ENCODE assay signal across 1 cellular context in the genomic region with DNA sequence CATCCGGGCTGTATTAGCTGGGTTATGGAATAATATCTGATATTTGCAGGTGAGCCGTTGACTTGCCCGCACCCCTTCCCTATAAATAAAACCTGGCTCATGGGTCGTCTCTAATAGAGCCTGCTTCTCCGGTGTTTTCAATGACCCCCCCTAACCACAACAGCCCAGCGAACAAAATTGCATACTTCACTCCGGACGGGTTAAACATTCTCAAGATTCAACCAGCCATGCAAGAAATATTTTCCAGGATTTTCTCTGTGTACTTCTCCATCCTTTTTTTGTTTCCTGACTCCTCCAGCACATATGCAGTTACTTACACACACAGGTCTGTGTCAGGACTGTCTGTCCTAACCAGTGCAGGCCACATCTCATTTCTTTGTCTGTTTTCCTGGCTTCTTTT.
TF ChIP-seq lines count a peak whose summit lies in the region.

No MANE protein-coding gene starts in this region.

TF ChIP-seq in GM23338, 12 proteins besides CTCF, POLR2A, EP300 and RAD21:
- TF ChIP-seq, protein P1, sequence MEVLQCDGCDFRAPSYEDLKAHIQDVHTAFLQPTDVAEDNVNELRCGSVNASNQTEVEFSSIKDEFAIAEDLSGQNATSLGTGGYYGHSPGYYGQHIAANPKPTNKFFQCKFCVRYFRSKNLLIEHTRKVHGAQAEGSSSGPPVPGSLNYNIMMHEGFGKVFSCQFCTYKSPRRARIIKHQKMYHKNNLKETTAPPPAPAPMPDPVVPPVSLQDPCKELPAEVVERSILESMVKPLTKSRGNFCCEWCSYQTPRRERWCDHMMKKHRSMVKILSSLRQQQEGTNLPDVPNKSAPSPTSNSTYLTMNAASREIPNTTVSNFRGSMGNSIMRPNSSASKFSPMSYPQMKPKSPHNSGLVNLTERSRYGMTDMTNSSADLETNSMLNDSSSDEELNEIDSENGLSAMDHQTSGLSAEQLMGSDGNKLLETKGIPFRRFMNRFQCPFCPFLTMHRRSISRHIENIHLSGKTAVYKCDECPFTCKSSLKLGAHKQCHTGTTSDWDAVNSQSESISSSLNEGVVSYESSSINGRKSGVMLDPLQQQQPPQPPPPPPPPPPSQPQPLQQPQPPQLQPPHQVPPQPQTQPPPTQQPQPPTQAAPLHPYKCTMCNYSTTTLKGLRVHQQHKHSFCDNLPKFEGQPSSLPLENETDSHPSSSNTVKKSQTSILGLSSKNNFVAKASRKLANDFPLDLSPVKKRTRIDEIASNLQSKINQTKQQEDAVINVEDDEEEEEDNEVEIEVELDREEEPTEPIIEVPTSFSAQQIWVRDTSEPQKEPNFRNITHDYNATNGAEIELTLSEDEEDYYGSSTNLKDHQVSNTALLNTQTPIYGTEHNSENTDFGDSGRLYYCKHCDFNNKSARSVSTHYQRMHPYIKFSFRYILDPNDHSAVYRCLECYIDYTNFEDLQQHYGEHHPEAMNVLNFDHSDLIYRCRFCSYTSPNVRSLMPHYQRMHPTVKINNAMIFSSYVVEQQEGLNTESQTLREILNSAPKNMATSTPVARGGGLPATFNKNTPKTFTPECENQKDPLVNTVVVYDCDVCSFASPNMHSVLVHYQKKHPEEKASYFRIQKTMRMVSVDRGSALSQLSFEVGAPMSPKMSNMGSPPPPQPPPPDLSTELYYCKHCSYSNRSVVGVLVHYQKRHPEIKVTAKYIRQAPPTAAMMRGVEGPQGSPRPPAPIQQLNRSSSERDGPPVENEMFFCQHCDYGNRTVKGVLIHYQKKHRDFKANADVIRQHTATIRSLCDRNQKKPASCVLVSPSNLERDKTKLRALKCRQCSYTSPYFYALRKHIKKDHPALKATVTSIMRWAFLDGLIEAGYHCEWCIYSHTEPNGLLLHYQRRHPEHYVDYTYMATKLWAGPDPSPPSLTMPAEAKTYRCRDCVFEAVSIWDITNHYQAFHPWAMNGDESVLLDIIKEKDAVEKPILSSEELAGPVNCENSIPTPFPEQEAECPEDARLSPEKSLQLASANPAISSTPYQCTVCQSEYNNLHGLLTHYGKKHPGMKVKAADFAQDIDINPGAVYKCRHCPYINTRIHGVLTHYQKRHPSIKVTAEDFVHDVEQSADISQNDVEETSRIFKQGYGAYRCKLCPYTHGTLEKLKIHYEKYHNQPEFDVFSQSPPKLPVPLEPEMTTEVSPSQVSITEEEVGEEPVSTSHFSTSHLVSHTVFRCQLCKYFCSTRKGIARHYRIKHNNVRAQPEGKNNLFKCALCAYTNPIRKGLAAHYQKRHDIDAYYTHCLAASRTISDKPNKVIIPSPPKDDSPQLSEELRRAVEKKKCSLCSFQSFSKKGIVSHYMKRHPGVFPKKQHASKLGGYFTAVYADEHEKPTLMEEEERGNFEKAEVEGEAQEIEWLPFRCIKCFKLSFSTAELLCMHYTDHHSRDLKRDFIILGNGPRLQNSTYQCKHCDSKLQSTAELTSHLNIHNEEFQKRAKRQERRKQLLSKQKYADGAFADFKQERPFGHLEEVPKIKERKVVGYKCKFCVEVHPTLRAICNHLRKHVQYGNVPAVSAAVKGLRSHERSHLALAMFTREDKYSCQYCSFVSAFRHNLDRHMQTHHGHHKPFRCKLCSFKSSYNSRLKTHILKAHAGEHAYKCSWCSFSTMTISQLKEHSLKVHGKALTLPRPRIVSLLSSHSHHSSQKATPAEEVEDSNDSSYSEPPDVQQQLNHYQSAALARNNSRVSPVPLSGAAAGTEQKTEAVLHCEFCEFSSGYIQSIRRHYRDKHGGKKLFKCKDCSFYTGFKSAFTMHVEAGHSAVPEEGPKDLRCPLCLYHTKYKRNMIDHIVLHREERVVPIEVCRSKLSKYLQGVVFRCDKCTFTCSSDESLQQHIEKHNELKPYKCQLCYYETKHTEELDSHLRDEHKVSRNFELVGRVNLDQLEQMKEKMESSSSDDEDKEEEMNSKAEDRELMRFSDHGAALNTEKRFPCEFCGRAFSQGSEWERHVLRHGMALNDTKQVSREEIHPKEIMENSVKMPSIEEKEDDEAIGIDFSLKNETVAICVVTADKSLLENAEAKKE (CRISPR knock-in tag; IDR thresholded peaks at IDR 0.05): no peak
- no peak for TF ChIP-seq EZH2 (IDR thresholded peaks at IDR 0.05; ENCODE audit: low read depth, unreplicated experiment)
- no peak for TF ChIP-seq JUNB (IDR thresholded peaks at IDR 0.05; ENCODE audit: unreplicated experiment)
- TF ChIP-seq, protein P2, sequence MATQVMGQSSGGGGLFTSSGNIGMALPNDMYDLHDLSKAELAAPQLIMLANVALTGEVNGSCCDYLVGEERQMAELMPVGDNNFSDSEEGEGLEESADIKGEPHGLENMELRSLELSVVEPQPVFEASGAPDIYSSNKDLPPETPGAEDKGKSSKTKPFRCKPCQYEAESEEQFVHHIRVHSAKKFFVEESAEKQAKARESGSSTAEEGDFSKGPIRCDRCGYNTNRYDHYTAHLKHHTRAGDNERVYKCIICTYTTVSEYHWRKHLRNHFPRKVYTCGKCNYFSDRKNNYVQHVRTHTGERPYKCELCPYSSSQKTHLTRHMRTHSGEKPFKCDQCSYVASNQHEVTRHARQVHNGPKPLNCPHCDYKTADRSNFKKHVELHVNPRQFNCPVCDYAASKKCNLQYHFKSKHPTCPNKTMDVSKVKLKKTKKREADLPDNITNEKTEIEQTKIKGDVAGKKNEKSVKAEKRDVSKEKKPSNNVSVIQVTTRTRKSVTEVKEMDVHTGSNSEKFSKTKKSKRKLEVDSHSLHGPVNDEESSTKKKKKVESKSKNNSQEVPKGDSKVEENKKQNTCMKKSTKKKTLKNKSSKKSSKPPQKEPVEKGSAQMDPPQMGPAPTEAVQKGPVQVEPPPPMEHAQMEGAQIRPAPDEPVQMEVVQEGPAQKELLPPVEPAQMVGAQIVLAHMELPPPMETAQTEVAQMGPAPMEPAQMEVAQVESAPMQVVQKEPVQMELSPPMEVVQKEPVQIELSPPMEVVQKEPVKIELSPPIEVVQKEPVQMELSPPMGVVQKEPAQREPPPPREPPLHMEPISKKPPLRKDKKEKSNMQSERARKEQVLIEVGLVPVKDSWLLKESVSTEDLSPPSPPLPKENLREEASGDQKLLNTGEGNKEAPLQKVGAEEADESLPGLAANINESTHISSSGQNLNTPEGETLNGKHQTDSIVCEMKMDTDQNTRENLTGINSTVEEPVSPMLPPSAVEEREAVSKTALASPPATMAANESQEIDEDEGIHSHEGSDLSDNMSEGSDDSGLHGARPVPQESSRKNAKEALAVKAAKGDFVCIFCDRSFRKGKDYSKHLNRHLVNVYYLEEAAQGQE (IDR thresholded peaks at IDR 0.05; ENCODE audit: unreplicated experiment): no peak
- TF ChIP-seq EZH2phosphoT487 (IDR thresholded peaks at IDR 0.05; ENCODE audit: unreplicated experiment): no peak
- no peak for TF ChIP-seq STAT1 (IDR thresholded peaks at IDR 0.05; ENCODE audit: unreplicated experiment)
- no peak for TF ChIP-seq ZNF331 (CRISPR knock-in tag; IDR thresholded peaks at IDR 0.05; ENCODE audit: low read depth)
- no peak for TF ChIP-seq NANOG (IDR thresholded peaks at IDR 0.05; ENCODE audit: borderline replicate concordance)
- TF ChIP-seq ZNF114 (CRISPR knock-in tag; IDR thresholded peaks at IDR 0.05): no peak
- no peak for TF ChIP-seq CREB1 (CRISPR knock-in tag; IDR thresholded peaks at IDR 0.05; ENCODE audit: low read depth)
- TF ChIP-seq, protein P3, sequence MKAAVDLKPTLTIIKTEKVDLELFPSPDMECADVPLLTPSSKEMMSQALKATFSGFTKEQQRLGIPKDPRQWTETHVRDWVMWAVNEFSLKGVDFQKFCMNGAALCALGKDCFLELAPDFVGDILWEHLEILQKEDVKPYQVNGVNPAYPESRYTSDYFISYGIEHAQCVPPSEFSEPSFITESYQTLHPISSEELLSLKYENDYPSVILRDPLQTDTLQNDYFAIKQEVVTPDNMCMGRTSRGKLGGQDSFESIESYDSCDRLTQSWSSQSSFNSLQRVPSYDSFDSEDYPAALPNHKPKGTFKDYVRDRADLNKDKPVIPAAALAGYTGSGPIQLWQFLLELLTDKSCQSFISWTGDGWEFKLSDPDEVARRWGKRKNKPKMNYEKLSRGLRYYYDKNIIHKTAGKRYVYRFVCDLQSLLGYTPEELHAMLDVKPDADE (IDR thresholded peaks at IDR 0.05): no peak
- TF ChIP-seq POLR2AphosphoS5 (IDR thresholded peaks at IDR 0.05; ENCODE audit: low read depth): no peak
